9 cellular contexts compared by ENCODE assay signal in the genomic region with DNA sequence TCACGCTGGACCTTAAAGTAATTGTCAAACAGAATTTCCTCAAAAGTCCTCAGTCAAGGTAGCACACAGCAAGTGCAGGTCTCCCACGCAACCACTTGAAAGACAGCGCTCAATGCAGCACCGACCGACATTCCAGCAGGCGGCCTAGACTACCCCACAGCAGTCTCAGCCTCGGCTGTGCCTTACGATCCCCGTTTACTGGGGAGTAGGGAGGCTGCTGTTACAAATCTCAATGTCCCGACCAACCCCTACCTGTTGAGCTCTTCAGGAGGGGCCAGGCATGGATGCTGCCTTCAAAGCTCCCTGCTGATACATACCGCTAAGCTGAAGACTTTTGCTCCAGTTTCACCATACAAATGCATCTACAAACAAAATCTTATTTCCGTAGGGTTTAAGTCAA. TPM values are rescaled to one million over a fixed set of nuclear protein-coding genes. Genes with fewer than 3 reads are reported as not detected.
A peak's percentile ranks its signal among the peaks of the same experiment; 100 is the strongest.
DNase-seq lines count a peak whose midpoint lies in the region; ATAC-seq and TF ChIP-seq lines count a peak whose summit lies in the region.
"Had no signal": no experiment of that assay in that cellular context is flagged by ENCODE, and none has a peak within 500 bp of the region (broad histone marks: within the 10 kb centered on the region; RNA-seq: fewer than 3 reads in every experiment).

No MANE protein-coding gene starts in this region.

- peak; percentile 63 for ATAC-seq in Panc1
- peak; percentile 54 to 72 for ATAC-seq in activated T-cell treated with anti-CD3 and anti-CD28 coated beads, Interleukin-2, amount 50 U/mL, for 4 hours
- no peak for ATAC-seq in left lobe of liver
- peak; percentile 74 for ATAC-seq in stimulated activated naive CD8-positive, alpha-beta T cell treated with anti-CD3 and anti-CD28 coated beads, Interleukin-15, Interleukin-2, amounts not matched to agents 100 U/mL and 50 U/mL, for 24 hours
- no peak for ATAC-seq in HG02870 (IDR thresholded peaks at IDR 0.05; ENCODE audit: unreplicated experiment)
- no peak for ATAC-seq in HG02938 (IDR thresholded peaks at IDR 0.05; ENCODE audit: unreplicated experiment)

- H3K27me3 Mint-ChIP-seq in activated T-cell treated with anti-CD3 and anti-CD28 coated beads, Interleukin-2, amount 50 U/mL, for 4 hours (ENCODE audit: low read depth): no peaks in the 10 kb centered on the region

- peaks cover 91% of the 10 kb centered on the region for H3K4me1 Mint-ChIP-seq in activated T-cell treated with anti-CD3 and anti-CD28 coated beads, Interleukin-2, amount 50 U/mL, for 4 hours (ENCODE audit: low read depth)

- no peak for TF ChIP-seq CTCF in Panc1 (IDR thresholded peaks at IDR 0.05)

- H3K27me3 ChIP-seq in Panc1 (ENCODE audit: control insufficient read depth, insufficient read depth, low read length): no peaks in the 10 kb centered on the region

- intact Hi-C loops in Panc1 (cut with micrococcal nuclease; ENCODE audit: unreplicated experiment): no loop called here

- in situ Hi-C loops in Panc1 (cut with HindIII; ENCODE audit: low pct_unique_long_range_greater_than_20kb, low sequenced_read_pairs): no loop called here

- H3K4me3 ChIP-seq in Panc1 (ENCODE audit: low read depth in 2 of 2, low read length in 2 of 2): peak overlapping the region in 1 of 2 experiments; percentile 11; a peak in 2 of 4 replicates

- H3K36me3 Mint-ChIP-seq in activated T-cell treated with anti-CD3 and anti-CD28 coated beads, Interleukin-2, amount 50 U/mL, for 4 hours (ENCODE audit: insufficient read depth): peaks cover 27% of the 10 kb centered on the region

- peaks cover 96% of the 10 kb centered on the region for H3K4me1 ChIP-seq in Panc1 (ENCODE audit: control insufficient read depth, insufficient read depth, low read length)

- peak overlapping the region; percentile 100 for H3K27ac ChIP-seq in Panc1 (ENCODE audit: low read length)

- DNase-seq in Panc1 (ENCODE audit: low read depth, low spot score): no peak
- peak; percentile 47 for DNase-seq in activated T-cell treated with anti-CD3 and anti-CD28 coated beads, Interleukin-2, amount 50 U/mL, for 4 hours
- DNase-seq in left lobe of liver (ENCODE audit: low spot score): peak; percentile 40
- DNase-seq in stimulated activated naive CD8-positive, alpha-beta T cell treated with anti-CD3 and anti-CD28 coated beads, Interleukin-15, Interleukin-2, amounts not matched to agents 100 U/mL and 50 U/mL, for 24 hours: peak; percentile 65
- DNase-seq in NCI-H510A (lab: John Stamatoyannopoulos, UW): no peak
- DNase-seq: NCI-H1694 treated with DMSO at 0.1 percent for 48 hours, RPMI8226 had no signal

- CTCF ChIA-PET in Panc1 (lab: Charles Lee): interaction anchor here (1.1 kb wide), 1 partner anchor 20 kb away, joined by 6 read pairs; no protein-coding TSS in a partner anchor

- peaks cover 12% of the 10 kb centered on the region; the same call in 1 of the 2 replicates for H3K36me3 ChIP-seq in Panc1 (ENCODE audit: control insufficient read depth, insufficient read depth, low read length)

- BruUV-seq in Panc1 (replicated peaks; lab: Mats Ljungman, UMichigan): no TSS peak

- POLR2A ChIA-PET in Panc1 (lab: Charles Lee): no interaction called here

- H3K9me3 Mint-ChIP-seq in activated T-cell treated with anti-CD3 and anti-CD28 coated beads, Interleukin-2, amount 50 U/mL, for 4 hours: no peaks in the 10 kb centered on the region

- H3K4me3 Mint-ChIP-seq in activated T-cell treated with anti-CD3 and anti-CD28 coated beads, Interleukin-2, amount 50 U/mL, for 4 hours: no peak overlapping the region

- no peaks in the 10 kb centered on the region for H3K9me3 ChIP-seq in Panc1 (ENCODE audit: control insufficient read depth, insufficient read depth, low read depth, low read length)

RNA-seq across cellular contexts. Expression of gene VPS37B, which starts 21.8 kb away (rescaled TPM):
- total RNA-seq in Panc1 (2021; ENCODE audit: unreplicated experiment): 76.7 TPM
- polyA plus RNA-seq in Panc1 (2012; ENCODE audit: insufficient read length): 70.8 TPM
- 10 to 100 TPM; 11.9 to 20.3 (median 18.4) TPM for total RNA-seq in activated T-cell treated with anti-CD3 and anti-CD28 coated beads, Interleukin-2, amount 50 U/mL, for 4 hours
- 6.6 TPM for total RNA-seq in left lobe of liver

RNA-seq across cellular contexts. Expression of gene HIP1R, which starts 38.8 kb away (rescaled TPM):
- total RNA-seq in Panc1 (2021; ENCODE audit: unreplicated experiment) (36.7 TPM), left lobe of liver (35.2 TPM)
- 32.8 TPM for polyA plus RNA-seq in Panc1 (2012; ENCODE audit: insufficient read length)
- total RNA-seq in activated T-cell treated with anti-CD3 and anti-CD28 coated beads, Interleukin-2, amount 50 U/mL, for 4 hours: 10 to 100 TPM; 23.2 to 34.5 (median 32.1) TPM

Comparison
In these comparisons a context has a peak if more than half of its experiments do, and no peak if none do; other contexts are left out.
1. ATAC-seq: peak in Panc1 (single experiment), activated T-cell treated with anti-CD3 and anti-CD28 coated beads, Interleukin-2, amount 50 U/mL, for 4 hours (2 of 2) and stimulated activated naive CD8-positive, alpha-beta T cell treated with anti-CD3 and anti-CD28 coated beads, Interleukin-15, Interleukin-2, amounts not matched to agents 100 U/mL and 50 U/mL, for 24 hours (single experiment); none in left lobe of liver (single experiment), HG02870 (single experiment) and HG02938 (single experiment).
2. DNase-seq: peak in activated T-cell treated with anti-CD3 and anti-CD28 coated beads, Interleukin-2, amount 50 U/mL, for 4 hours (single experiment), left lobe of liver (single experiment) and stimulated activated naive CD8-positive, alpha-beta T cell treated with anti-CD3 and anti-CD28 coated beads, Interleukin-15, Interleukin-2, amounts not matched to agents 100 U/mL and 50 U/mL, for 24 hours (single experiment); none in Panc1 (single experiment) and NCI-H510A (single experiment).